In the genomic region with DNA sequence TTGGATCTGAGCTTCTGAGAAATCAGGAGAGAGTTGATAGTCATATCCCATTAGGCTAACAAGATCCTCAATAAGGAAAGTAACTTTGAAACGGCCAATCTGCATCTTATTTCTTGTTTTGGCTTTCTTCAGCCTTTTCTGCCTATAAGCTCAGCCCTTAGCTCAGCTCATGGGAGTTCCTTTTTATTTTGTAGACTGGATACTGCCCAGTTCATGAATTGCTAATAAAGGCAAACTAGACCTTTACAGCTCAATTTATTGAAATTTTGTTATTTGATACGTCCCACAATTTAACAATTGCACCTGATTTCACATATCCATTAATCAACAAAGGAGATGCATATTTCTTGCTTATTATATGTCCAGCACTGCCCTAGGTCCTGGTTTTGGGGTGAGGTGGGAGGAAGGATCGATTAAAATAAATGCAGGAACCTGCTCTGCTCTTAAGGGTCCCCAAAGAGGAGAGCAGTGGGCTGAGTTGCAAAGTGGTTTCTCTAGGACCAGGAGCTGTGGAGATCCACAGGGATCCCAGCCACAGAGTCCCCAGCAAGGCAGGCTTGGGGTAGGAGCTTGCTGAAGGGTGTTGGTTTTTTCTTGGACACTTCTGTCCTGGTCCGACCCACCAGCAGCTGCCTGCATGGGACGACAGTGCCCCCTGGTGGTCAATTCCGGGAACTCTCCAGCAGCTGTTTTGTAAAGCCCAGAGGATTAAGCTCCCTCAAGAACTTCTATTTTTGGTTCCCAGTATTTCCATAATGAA, we compare ENCODE assay signal across 1 cellular context.
TF ChIP-seq lines count a peak whose summit lies in the region.

No MANE protein-coding gene starts in this region.

TF ChIP-seq in HepG2, 621 proteins besides CTCF, POLR2A, EP300 and RAD21 (continued from another document and continues in another):
- TF ChIP-seq, protein P1, sequence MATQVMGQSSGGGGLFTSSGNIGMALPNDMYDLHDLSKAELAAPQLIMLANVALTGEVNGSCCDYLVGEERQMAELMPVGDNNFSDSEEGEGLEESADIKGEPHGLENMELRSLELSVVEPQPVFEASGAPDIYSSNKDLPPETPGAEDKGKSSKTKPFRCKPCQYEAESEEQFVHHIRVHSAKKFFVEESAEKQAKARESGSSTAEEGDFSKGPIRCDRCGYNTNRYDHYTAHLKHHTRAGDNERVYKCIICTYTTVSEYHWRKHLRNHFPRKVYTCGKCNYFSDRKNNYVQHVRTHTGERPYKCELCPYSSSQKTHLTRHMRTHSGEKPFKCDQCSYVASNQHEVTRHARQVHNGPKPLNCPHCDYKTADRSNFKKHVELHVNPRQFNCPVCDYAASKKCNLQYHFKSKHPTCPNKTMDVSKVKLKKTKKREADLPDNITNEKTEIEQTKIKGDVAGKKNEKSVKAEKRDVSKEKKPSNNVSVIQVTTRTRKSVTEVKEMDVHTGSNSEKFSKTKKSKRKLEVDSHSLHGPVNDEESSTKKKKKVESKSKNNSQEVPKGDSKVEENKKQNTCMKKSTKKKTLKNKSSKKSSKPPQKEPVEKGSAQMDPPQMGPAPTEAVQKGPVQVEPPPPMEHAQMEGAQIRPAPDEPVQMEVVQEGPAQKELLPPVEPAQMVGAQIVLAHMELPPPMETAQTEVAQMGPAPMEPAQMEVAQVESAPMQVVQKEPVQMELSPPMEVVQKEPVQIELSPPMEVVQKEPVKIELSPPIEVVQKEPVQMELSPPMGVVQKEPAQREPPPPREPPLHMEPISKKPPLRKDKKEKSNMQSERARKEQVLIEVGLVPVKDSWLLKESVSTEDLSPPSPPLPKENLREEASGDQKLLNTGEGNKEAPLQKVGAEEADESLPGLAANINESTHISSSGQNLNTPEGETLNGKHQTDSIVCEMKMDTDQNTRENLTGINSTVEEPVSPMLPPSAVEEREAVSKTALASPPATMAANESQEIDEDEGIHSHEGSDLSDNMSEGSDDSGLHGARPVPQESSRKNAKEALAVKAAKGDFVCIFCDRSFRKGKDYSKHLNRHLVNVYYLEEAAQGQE (IDR thresholded peaks at IDR 0.05; ENCODE audit: borderline replicate concordance in 1 of 2, low read depth in 1 of 2, low read length in 2 of 2) = no peak
- TF ChIP-seq PITX1 (CRISPR knock-in tag; IDR thresholded peaks at IDR 0.05) (peak; percentile 56; the same call in 1 of the 2 replicates), FLYWCH1 (CRISPR knock-in tag; IDR thresholded peaks at IDR 0.05) (no peak), CREM (IDR thresholded peaks at IDR 0.05) (no peak), CREM (CRISPR knock-in tag; IDR thresholded peaks at IDR 0.05) (no peak), ZSCAN31 (CRISPR knock-in tag; IDR thresholded peaks at IDR 0.05; ENCODE audit: low read depth) (no peak), KAT7 (CRISPR knock-in tag; IDR thresholded peaks at IDR 0.05; ENCODE audit: borderline replicate concordance) (no peak), ZNF646 (CRISPR knock-in tag; IDR thresholded peaks at IDR 0.05) (no peak), DNMT1 (CRISPR knock-in tag; IDR thresholded peaks at IDR 0.05) (no peak), MYPOP (CRISPR knock-in tag; IDR thresholded peaks at IDR 0.05) (no peak), ZNF768 (CRISPR knock-in tag; IDR thresholded peaks at IDR 0.05) (no peak), FOXJ3 (CRISPR knock-in tag; IDR thresholded peaks at IDR 0.05; ENCODE audit: borderline replicate concordance) (no peak), ZNF460 (CRISPR knock-in tag; IDR thresholded peaks at IDR 0.05; ENCODE audit: borderline replicate concordance) (no peak), HMGXB3 (CRISPR knock-in tag; IDR thresholded peaks at IDR 0.05; ENCODE audit: borderline replicate concordance) (no peak), ZNF44 (CRISPR knock-in tag; IDR thresholded peaks at IDR 0.05) (no peak)
- TF ChIP-seq, protein P2, sequence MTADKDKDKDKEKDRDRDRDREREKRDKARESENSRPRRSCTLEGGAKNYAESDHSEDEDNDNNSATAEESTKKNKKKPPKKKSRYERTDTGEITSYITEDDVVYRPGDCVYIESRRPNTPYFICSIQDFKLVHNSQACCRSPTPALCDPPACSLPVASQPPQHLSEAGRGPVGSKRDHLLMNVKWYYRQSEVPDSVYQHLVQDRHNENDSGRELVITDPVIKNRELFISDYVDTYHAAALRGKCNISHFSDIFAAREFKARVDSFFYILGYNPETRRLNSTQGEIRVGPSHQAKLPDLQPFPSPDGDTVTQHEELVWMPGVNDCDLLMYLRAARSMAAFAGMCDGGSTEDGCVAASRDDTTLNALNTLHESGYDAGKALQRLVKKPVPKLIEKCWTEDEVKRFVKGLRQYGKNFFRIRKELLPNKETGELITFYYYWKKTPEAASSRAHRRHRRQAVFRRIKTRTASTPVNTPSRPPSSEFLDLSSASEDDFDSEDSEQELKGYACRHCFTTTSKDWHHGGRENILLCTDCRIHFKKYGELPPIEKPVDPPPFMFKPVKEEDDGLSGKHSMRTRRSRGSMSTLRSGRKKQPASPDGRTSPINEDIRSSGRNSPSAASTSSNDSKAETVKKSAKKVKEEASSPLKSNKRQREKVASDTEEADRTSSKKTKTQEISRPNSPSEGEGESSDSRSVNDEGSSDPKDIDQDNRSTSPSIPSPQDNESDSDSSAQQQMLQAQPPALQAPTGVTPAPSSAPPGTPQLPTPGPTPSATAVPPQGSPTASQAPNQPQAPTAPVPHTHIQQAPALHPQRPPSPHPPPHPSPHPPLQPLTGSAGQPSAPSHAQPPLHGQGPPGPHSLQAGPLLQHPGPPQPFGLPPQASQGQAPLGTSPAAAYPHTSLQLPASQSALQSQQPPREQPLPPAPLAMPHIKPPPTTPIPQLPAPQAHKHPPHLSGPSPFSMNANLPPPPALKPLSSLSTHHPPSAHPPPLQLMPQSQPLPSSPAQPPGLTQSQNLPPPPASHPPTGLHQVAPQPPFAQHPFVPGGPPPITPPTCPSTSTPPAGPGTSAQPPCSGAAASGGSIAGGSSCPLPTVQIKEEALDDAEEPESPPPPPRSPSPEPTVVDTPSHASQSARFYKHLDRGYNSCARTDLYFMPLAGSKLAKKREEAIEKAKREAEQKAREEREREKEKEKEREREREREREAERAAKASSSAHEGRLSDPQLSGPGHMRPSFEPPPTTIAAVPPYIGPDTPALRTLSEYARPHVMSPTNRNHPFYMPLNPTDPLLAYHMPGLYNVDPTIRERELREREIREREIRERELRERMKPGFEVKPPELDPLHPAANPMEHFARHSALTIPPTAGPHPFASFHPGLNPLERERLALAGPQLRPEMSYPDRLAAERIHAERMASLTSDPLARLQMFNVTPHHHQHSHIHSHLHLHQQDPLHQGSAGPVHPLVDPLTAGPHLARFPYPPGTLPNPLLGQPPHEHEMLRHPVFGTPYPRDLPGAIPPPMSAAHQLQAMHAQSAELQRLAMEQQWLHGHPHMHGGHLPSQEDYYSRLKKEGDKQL (CRISPR knock-in tag; IDR thresholded peaks at IDR 0.05; ENCODE audit: low read depth) = no peak
- TF ChIP-seq, protein P3, sequence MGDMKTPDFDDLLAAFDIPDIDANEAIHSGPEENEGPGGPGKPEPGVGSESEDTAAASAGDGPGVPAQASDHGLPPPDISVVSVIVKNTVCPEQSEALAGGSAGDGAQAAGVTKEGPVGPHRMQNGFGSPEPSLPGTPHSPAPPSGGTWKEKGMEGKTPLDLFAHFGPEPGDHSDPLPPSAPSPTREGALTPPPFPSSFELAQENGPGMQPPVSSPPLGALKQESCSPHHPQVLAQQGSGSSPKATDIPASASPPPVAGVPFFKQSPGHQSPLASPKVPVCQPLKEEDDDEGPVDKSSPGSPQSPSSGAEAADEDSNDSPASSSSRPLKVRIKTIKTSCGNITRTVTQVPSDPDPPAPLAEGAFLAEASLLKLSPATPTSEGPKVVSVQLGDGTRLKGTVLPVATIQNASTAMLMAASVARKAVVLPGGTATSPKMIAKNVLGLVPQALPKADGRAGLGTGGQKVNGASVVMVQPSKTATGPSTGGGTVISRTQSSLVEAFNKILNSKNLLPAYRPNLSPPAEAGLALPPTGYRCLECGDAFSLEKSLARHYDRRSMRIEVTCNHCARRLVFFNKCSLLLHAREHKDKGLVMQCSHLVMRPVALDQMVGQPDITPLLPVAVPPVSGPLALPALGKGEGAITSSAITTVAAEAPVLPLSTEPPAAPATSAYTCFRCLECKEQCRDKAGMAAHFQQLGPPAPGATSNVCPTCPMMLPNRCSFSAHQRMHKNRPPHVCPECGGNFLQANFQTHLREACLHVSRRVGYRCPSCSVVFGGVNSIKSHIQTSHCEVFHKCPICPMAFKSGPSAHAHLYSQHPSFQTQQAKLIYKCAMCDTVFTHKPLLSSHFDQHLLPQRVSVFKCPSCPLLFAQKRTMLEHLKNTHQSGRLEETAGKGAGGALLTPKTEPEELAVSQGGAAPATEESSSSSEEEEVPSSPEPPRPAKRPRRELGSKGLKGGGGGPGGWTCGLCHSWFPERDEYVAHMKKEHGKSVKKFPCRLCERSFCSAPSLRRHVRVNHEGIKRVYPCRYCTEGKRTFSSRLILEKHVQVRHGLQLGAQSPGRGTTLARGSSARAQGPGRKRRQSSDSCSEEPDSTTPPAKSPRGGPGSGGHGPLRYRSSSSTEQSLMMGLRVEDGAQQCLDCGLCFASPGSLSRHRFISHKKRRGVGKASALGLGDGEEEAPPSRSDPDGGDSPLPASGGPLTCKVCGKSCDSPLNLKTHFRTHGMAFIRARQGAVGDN (CRISPR knock-in tag; IDR thresholded peaks at IDR 0.05) = no peak
- TF ChIP-seq, protein P4, sequence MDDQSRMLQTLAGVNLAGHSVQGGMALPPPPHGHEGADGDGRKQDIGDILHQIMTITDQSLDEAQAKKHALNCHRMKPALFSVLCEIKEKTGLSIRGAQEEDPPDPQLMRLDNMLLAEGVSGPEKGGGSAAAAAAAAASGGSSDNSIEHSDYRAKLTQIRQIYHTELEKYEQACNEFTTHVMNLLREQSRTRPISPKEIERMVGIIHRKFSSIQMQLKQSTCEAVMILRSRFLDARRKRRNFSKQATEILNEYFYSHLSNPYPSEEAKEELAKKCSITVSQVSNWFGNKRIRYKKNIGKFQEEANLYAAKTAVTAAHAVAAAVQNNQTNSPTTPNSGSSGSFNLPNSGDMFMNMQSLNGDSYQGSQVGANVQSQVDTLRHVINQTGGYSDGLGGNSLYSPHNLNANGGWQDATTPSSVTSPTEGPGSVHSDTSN (CRISPR knock-in tag; IDR thresholded peaks at IDR 0.05; ENCODE audit: borderline replicate concordance) = no peak
